In genomic region chr2:8647462-8647857, GRCh38 we compare ENCODE assay signal across 2 cellular contexts.
TF ChIP-seq lines count a peak whose summit lies in the region.

No MANE protein-coding gene starts in this region.

TF ChIP-seq in HepG2, 621 proteins besides CTCF, POLR2A, EP300 and RAD21:
- TF ChIP-seq ZNF143 (CRISPR knock-in tag; IDR thresholded peaks at IDR 0.05), result no peak
- TF ChIP-seq DRAP1 (CRISPR knock-in tag; IDR thresholded peaks at IDR 0.05), result peak; percentile 69; the same call in 1 of the 2 replicates
- 0 out of 2 replicates have a peak, but pooled peaks have one; percentile 16 for TF ChIP-seq NFYB (CRISPR knock-in tag; IDR thresholded peaks at IDR 0.05)

TF ChIP-seq in K562, 482 proteins besides CTCF, POLR2A, EP300 and RAD21:
- TF ChIP-seq TRIM28 (IDR thresholded peaks at IDR 0.05), result 0 out of 2 replicates have a peak, but pooled peaks have one; percentile 19
- no peak for TF ChIP-seq HCFC1 (IDR thresholded peaks at IDR 0.05; ENCODE audit: low read depth, low read length)
- peak; percentile 35 for TF ChIP-seq ZNF280A (IDR thresholded peaks at IDR 0.05; ENCODE audit: low read depth, partially characterized antibody)
